2 cellular contexts compared by ENCODE assay signal in genomic region chr17:48498168-48498840, GRCh38.
TF ChIP-seq lines count a peak whose summit lies in the region.

No MANE protein-coding gene starts in this region.

TF ChIP-seq in liver, 16 proteins besides CTCF, POLR2A, EP300 and RAD21:
- peak; percentile 43 for TF ChIP-seq NR2F2 (IDR thresholded peaks at IDR 0.05)
- no peak for TF ChIP-seq RXRA (IDR thresholded peaks at IDR 0.05)

TF ChIP-seq in HepG2, 621 proteins besides CTCF, POLR2A, EP300 and RAD21:
- TF ChIP-seq ZNF749 (CRISPR knock-in tag; IDR thresholded peaks at IDR 0.05; ENCODE audit: borderline replicate concordance) (no peak), ZNF644 (CRISPR knock-in tag; IDR thresholded peaks at IDR 0.05; ENCODE audit: low read depth) (no peak), RBFOX2 (IDR thresholded peaks at IDR 0.05; ENCODE audit: low read depth, low read length) (no peak), MEF2D (CRISPR knock-in tag; IDR thresholded peaks at IDR 0.05) (no peak), ZNF280B (CRISPR knock-in tag; IDR thresholded peaks at IDR 0.05; ENCODE audit: borderline replicate concordance) (no peak), TSC22D2 (CRISPR knock-in tag; IDR thresholded peaks at IDR 0.05; ENCODE audit: borderline replicate concordance) (no peak), ZNF274 (CRISPR knock-in tag; IDR thresholded peaks at IDR 0.05) (no peak), ZNF772 (CRISPR knock-in tag; IDR thresholded peaks at IDR 0.05) (no peak), NR2C2 (CRISPR knock-in tag; IDR thresholded peaks at IDR 0.05; ENCODE audit: borderline replicate concordance) (no peak), NR2F2 (IDR thresholded peaks at IDR 0.05; ENCODE audit: borderline replicate concordance, low read depth) (no peak), HOXA7 (CRISPR knock-in tag; IDR thresholded peaks at IDR 0.05) (no peak), SATB2 (CRISPR knock-in tag; IDR thresholded peaks at IDR 0.05) (no peak), ETV5 (CRISPR knock-in tag; IDR thresholded peaks at IDR 0.05; ENCODE audit: borderline replicate concordance) (no peak), CCDC6 (CRISPR knock-in tag; IDR thresholded peaks at IDR 0.05) (no peak), PHF21A (CRISPR knock-in tag; IDR thresholded peaks at IDR 0.05) (no peak), PHF5A (CRISPR knock-in tag; IDR thresholded peaks at IDR 0.05; ENCODE audit: low read depth, unreplicated experiment) (no peak)
